8 cellular contexts compared by ENCODE assay signal in the genomic region with DNA sequence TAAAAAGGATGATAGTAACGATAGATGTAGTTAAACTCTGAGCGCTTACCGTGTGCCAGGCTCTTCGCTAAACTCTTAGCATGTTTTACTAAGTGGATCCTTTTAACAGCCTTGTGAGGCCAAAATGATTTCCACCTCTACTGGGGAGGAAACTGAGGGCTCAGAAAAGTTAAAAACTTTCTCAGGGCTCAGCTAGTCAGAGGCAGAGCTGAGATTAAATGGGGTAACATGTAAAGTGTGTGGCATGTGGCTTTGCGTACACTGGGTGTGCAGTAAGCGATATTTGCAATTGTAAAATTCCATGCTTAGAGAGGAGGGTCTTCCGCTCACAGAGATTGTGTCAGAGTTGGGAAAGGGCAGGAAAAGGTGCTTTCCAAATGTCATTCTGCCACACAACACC. TPM values are rescaled to one million over a fixed set of nuclear protein-coding genes. Genes with fewer than 3 reads are reported as not detected.
DNase-seq lines count a peak whose midpoint lies in the region; ATAC-seq, FAIRE-seq and TF ChIP-seq lines count a peak whose summit lies in the region.

No MANE protein-coding gene starts in this region.

- 68% methylated on average over 7 of the region's 7 CpGs for WGBS in A549 (ENCODE audit: missing lambda C conversion rate)

- POLR2A ChIA-PET in A549 (lab: Yijun Ruan, JAX) = no interaction called here

- H3K4me2 ChIP-seq in A549 = peak overlapping the region; percentile 91

- FAIRE-seq in A549 (lab: Jason Lieb, UNC) = no peak

- ATAC-seq in A549 (no peak), GM19395 (IDR thresholded peaks at IDR 0.05; ENCODE audit: unreplicated experiment) (no peak)

- H3K9me3 ChIP-seq in A549 (no peaks in the 10 kb centered on the region), mucosa of rectum (ENCODE audit: control insufficient read depth in 2 of 2, low read length in 2 of 2) (no peaks in the 10 kb centered on the region)

- TF ChIP-seq RAD21 in A549 (conservative IDR thresholded peaks at IDR 0.05 in 1 of 2, IDR thresholded peaks at IDR 0.05 in 1 of 2) = no peak

- H3K27me3 ChIP-seq in HL-60 (ENCODE audit: insufficient read depth, poor library complexity, severe bottlenecking) (no peaks in the 10 kb centered on the region), brain microvascular endothelial cell (replicated peaks) (no peaks in the 10 kb centered on the region), mucosa of rectum (ENCODE audit: control insufficient read depth in 2 of 2, insufficient read depth in 2 of 2, low read length in 2 of 2) (no peaks in the 10 kb centered on the region)

- H3K36me3 ChIP-seq in brain microvascular endothelial cell (replicated peaks) = peaks cover 20% of the 10 kb centered on the region
- H3K36me3 ChIP-seq in mucosa of rectum (ENCODE audit: control insufficient read depth in 2 of 2, insufficient read depth in 2 of 2, low read length in 2 of 2) = peaks cover 21 to 27% of the 10 kb centered on the region in 2 donors

- in situ Hi-C loops in brain microvascular endothelial cell (cut with HindIII; ENCODE audit: low pct_ligation_motif_present, low sequenced_read_pairs) = no loop called here
- in situ Hi-C loops in GM13977 (cut with MboI; ENCODE audit: low pct_unique_long_range_greater_than_20kb, low sequenced_read_pairs, unreplicated experiment) = no loop called here

- DNase-seq in A549 (ENCODE audit: low read depth in 1 of 2, low spot score in 1 of 2) (no peak), HL-60 (ENCODE audit: low read depth in 1 of 2, low spot score in 1 of 2) (no peak), brain microvascular endothelial cell (no peak), EL (no peak), GM13977 (ENCODE audit: low spot score) (no peak), activated gamma-delta T cell (lab: John Stamatoyannopoulos, UW) (no peak)

- H3K4me1 ChIP-seq in A549 = peaks cover 44% of the 10 kb centered on the region
- H3K4me1 ChIP-seq in mucosa of rectum (ENCODE audit: control insufficient read depth in 2 of 2, insufficient read depth in 2 of 2, low read length in 2 of 2) = peaks cover 26 to 30% of the 10 kb centered on the region in 2 donors

- TF ChIP-seq POLR2A in A549 (IDR thresholded peaks at IDR 0.05; ENCODE audit: low read length) = no peak

- CTCF ChIA-PET in A549 (lab: Yijun Ruan, JAX) = interaction anchor here (1.1 to 2.3 kb wide), 3 partner anchors 11 to 24 kb away, joined by 3 to 30 read pairs (median 5); no protein-coding TSS in a partner anchor

- H3K4me3 ChIP-seq in A549 (peak overlapping the region; percentile 68), HL-60 (replicated peaks; ENCODE audit: insufficient read depth, low read length) (peak overlapping the region; percentile 87), brain microvascular endothelial cell (ENCODE audit: low read depth, low read length) (peak overlapping the region; percentile 90), mucosa of rectum (ENCODE audit: low read length in 2 of 2) (peak overlapping the region; percentile 85 to 94)

- no peak for TF ChIP-seq EP300 in A549 (IDR thresholded peaks at IDR 0.05)

- H3K9ac ChIP-seq in mucosa of rectum (ENCODE audit: low read depth in 1 of 2, low read length in 2 of 2) = peak overlapping the region; percentile 87 to 96

- TF ChIP-seq CTCF in A549 (IDR thresholded peaks at IDR 0.05) = no peak
- TF ChIP-seq CTCF in HL-60 (IDR thresholded peaks at IDR 0.05; ENCODE audit: insufficient read depth, low read length) = no peak
- TF ChIP-seq CTCF in brain microvascular endothelial cell (IDR thresholded peaks at IDR 0.05; ENCODE audit: low read depth, low read length, missing control alignments) = no peak
- no peak for TF ChIP-seq CTCF in GM13977 (IDR thresholded peaks at IDR 0.05; ENCODE audit: extremely low read depth, insufficient read depth, missing control alignments)

- H3K27ac ChIP-seq in A549 (peak overlapping the region; percentile 96 to 98; a peak in 5 of 6 replicates), HL-60 (replicated peaks) (peak overlapping the region; percentile 99), brain microvascular endothelial cell (no peak overlapping the region), mucosa of rectum (ENCODE audit: low read depth in 2 of 2, low read length in 2 of 2) (no peak overlapping the region)

TF ChIP-seq in A549, 52 proteins besides CTCF, POLR2A, EP300 and RAD21:
- TF ChIP-seq CBX8 (IDR thresholded peaks at IDR 0.05) (no peak), CHD4 (IDR thresholded peaks at IDR 0.05; ENCODE audit: borderline replicate concordance) (no peak), ZFP36 (IDR thresholded peaks at IDR 0.05; ENCODE audit: borderline replicate concordance, partially characterized antibody) (no peak), GATA3 (IDR thresholded peaks at IDR 0.05; ENCODE audit: borderline replicate concordance) (no peak), KDM1A (IDR thresholded peaks at IDR 0.05; ENCODE audit: low read depth) (no peak), RFX5 (IDR thresholded peaks at IDR 0.05) (no peak), TP53 (CRISPR knock-in tag; IDR thresholded peaks at IDR 0.05) (no peak), ZNF302 (CRISPR knock-in tag; IDR thresholded peaks at IDR 0.05) (no peak), EHF (CRISPR knock-in tag; IDR thresholded peaks at IDR 0.05) (no peak), HES2 (IDR thresholded peaks at IDR 0.05) (no peak), HOXA7 (CRISPR knock-in tag; IDR thresholded peaks at IDR 0.05) (no peak), ZSCAN20 (CRISPR knock-in tag; IDR thresholded peaks at IDR 0.05) (no peak), BCL3 (IDR thresholded peaks at IDR 0.05) (no peak), RNF2 (IDR thresholded peaks at IDR 0.05; ENCODE audit: borderline replicate concordance, low read depth) (no peak), KDM5A (IDR thresholded peaks at IDR 0.05) (no peak), JUNB (IDR thresholded peaks at IDR 0.05) (no peak), FOSB (CRISPR knock-in tag; IDR thresholded peaks at IDR 0.05) (no peak), EHMT2 (IDR thresholded peaks at IDR 0.05; ENCODE audit: low read depth) (no peak)
- TF ChIP-seq, protein P1, sequence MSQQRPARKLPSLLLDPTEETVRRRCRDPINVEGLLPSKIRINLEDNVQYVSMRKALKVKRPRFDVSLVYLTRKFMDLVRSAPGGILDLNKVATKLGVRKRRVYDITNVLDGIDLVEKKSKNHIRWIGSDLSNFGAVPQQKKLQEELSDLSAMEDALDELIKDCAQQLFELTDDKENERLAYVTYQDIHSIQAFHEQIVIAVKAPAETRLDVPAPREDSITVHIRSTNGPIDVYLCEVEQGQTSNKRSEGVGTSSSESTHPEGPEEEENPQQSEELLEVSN (IDR thresholded peaks at IDR 0.05; ENCODE audit: borderline replicate concordance, low read depth) = no peak

RNA-seq across cellular contexts. Expression of gene U2AF2, which starts 1.7 kb away (rescaled TPM):
- polyA plus RNA-seq in A549 (2011; rRNA removed) = 147 and 157 TPM in 2 replicates
- 498 and 577 TPM in 2 replicates for polyA plus RNA-seq in A549 (2012; cell fraction: cytosol; rRNA removed)
- polyA plus RNA-seq in A549 (2012; cell fraction: nucleus; rRNA removed) = 800 and 847 TPM in 2 replicates
- polyA plus RNA-seq in A549 (2017; fragmentation: RNase III; extraction: RNeasy Plus Mini Kit Qiagen cat#74134 plus additional on column Dnase treatment) = 280 to 302 TPM (median 293 TPM) in 3 replicates
- polyA minus RNA-seq in A549 (2011; rRNA and poly(A)+ RNA removed) = 154 and 158 TPM in 2 replicates

RNA-seq across cellular contexts. Expression of gene CCDC106, which starts 8.5 kb away (rescaled TPM):
- polyA plus RNA-seq in A549 (2011; rRNA removed) (5.2 and 5.5 TPM in 2 replicates), A549 (2017; fragmentation: RNase III; extraction: RNeasy Plus Mini Kit Qiagen cat#74134 plus additional on column Dnase treatment) (15.7 to 17.6 TPM (median 17.4 TPM) in 3 replicates)
- polyA plus RNA-seq in A549 (2012; cell fraction: cytosol; rRNA removed) = 15.3 and 18.3 TPM in 2 replicates
- polyA plus RNA-seq in A549 (2012; cell fraction: nucleus; rRNA removed) = 18.6 and 20.8 TPM in 2 replicates
- polyA minus RNA-seq in A549 (2011; rRNA and poly(A)+ RNA removed) = 2.3 and 5.7 TPM in 2 replicates

RNA-seq across cellular contexts. Expression of gene ZNF581, which starts 13.1 kb away (rescaled TPM):
- polyA plus RNA-seq in A549 (2011; rRNA removed) (13.9 and 17.1 TPM in 2 replicates), A549 (2017; fragmentation: RNase III; extraction: RNeasy Plus Mini Kit Qiagen cat#74134 plus additional on column Dnase treatment) (24.3 to 25.6 TPM (median 24.9 TPM) in 3 replicates)
- polyA plus RNA-seq in A549 (2012; cell fraction: cytosol; rRNA removed) = 24.8 and 34.0 TPM in 2 replicates
- 24.9 and 37.8 TPM in 2 replicates for polyA plus RNA-seq in A549 (2012; cell fraction: nucleus; rRNA removed)
- 24.8 and 30.6 TPM in 2 replicates for polyA minus RNA-seq in A549 (2011; rRNA and poly(A)+ RNA removed)

RNA-seq across cellular contexts. Expression of gene ZNF580, which starts 15.8 kb away (rescaled TPM):
- polyA plus RNA-seq in A549 (2011; rRNA removed) = 9.2 and 15.2 TPM in 2 replicates
- polyA plus RNA-seq in A549 (2012; cell fraction: cytosol; rRNA removed) = 31.0 and 40.5 TPM in 2 replicates
- 44.9 and 60.4 TPM in 2 replicates for polyA plus RNA-seq in A549 (2012; cell fraction: nucleus; rRNA removed)
- polyA plus RNA-seq in A549 (2017; fragmentation: RNase III; extraction: RNeasy Plus Mini Kit Qiagen cat#74134 plus additional on column Dnase treatment) = 40.5 to 57.0 TPM (median 52.8 TPM) in 3 replicates
- polyA minus RNA-seq in A549 (2011; rRNA and poly(A)+ RNA removed) = 14.0 and 15.0 TPM in 2 replicates

RNA-seq across cellular contexts. Expression of gene EPN1, which starts 18.5 kb away (rescaled TPM):
- polyA plus RNA-seq in A549 (2011; rRNA removed) = 28.0 and 43.7 TPM in 2 replicates
- 149 and 176 TPM in 2 replicates for polyA plus RNA-seq in A549 (2012; cell fraction: cytosol; rRNA removed)
- 110 and 159 TPM in 2 replicates for polyA plus RNA-seq in A549 (2012; cell fraction: nucleus; rRNA removed)
- polyA plus RNA-seq in A549 (2017; fragmentation: RNase III; extraction: RNeasy Plus Mini Kit Qiagen cat#74134 plus additional on column Dnase treatment) = 129 to 139 TPM (median 139 TPM) in 3 replicates
- polyA minus RNA-seq in A549 (2011; rRNA and poly(A)+ RNA removed) = 41.9 and 52.9 TPM in 2 replicates

Comparison
In these comparisons a context has a peak if more than half of its experiments do, and no peak if none do; other contexts are left out.
1. H3K27ac ChIP-seq: peak in A549 (2 of 2) and HL-60 (single experiment); none in brain microvascular endothelial cell (single experiment) and mucosa of rectum (0 of 2).
2. Peak in every context shown above with its lines, with median percentiles within 50 percentile points of each other: H3K4me3 ChIP-seq.